18 cellular contexts compared by ENCODE assay signal in genomic region chr11:73663604-73664495, GRCh38.
"Had no signal": no experiment of that assay in that cellular context is flagged by ENCODE, and none has a peak within 500 bp of the region (broad histone marks: within the 10 kb centered on the region; RNA-seq: fewer than 3 reads in every experiment).

No MANE protein-coding gene starts in this region.

- H3K36me3 Mint-ChIP-seq: activated CD8-positive, alpha-beta memory T cell treated with anti-CD3 and anti-CD28 coated beads, Interleukin-2, amount 10 ng/mL, durations not matched to agents 7 days and 5 days; natural killer cell treated with Interleukin-12 subunit alpha and Interleukin-12 subunit beta and Interleukin-15 and Interleukin-18, amount 100 ng/mL, for 72 hours had no signal

- H3K9me3 ChIP-seq: breast epithelium, esophagus muscularis mucosa, heart right ventricle, sigmoid colon had no signal

- H3K36me3 ChIP-seq: breast epithelium, esophagus muscularis mucosa, heart right ventricle, sigmoid colon had no signal

- ATAC-seq: activated CD8-positive, alpha-beta memory T cell treated with anti-CD3 and anti-CD28 coated beads, Interleukin-2, amount 10 ng/mL, durations not matched to agents 7 days and 5 days; heart right ventricle; natural killer cell treated with Interleukin-12 subunit alpha and Interleukin-12 subunit beta and Interleukin-15 and Interleukin-18, amount 100 ng/mL, for 72 hours; stimulated activated naive B cell treated with anti-CD40 and anti-IgM and Interleukin-4, amounts not matched to agents 10 μg/mL and 1 μg/mL and 100 μg/mL, for 72 hours had no signal

- H3K27me3 Mint-ChIP-seq: activated CD4-positive, alpha-beta memory T cell treated with anti-CD3 and anti-CD28 coated beads, Interleukin-2, amount 10 ng/mL, durations not matched to agents 7 days and 5 days; activated CD8-positive, alpha-beta memory T cell treated with anti-CD3 and anti-CD28 coated beads, Interleukin-2, amount 10 ng/mL, durations not matched to agents 7 days and 5 days had no signal

- H3K27me3 ChIP-seq: breast epithelium, esophagus muscularis mucosa, heart right ventricle, sigmoid colon had no signal

- H3K27ac ChIP-seq: breast epithelium, esophagus muscularis mucosa, sigmoid colon had no signal

- DNase-seq: activated CD4-positive, alpha-beta memory T cell treated with anti-CD3 and anti-CD28 coated beads, Interleukin-2, amount 10 ng/mL, durations not matched to agents 7 days and 5 days; activated CD4-positive, alpha-beta T cell treated with anti-CD3 and anti-CD28 coated beads for 48 hours; activated CD4-positive, CD25-positive, alpha-beta regulatory T cell; activated CD8-positive, alpha-beta memory T cell treated with anti-CD3 and anti-CD28 coated beads, Interleukin-2, amount 10 ng/mL, durations not matched to agents 7 days and 5 days; activated naive CD4-positive, alpha-beta T cell treated with anti-CD3 and anti-CD28 coated beads for 36 hours; cerebellar nuclear complex; effector CD8-positive, alpha-beta T cell; heart right ventricle; mesenchymal stem cell; nucleus accumbens; sigmoid colon; stimulated activated CD4-positive, alpha-beta T cell treated with anti-CD3 and anti-CD28 coated beads, Interleukin-4, amount 100 ng/mL, for 4 hours; stimulated activated naive B cell treated with anti-CD40 and anti-IgM and Interleukin-4, amounts not matched to agents 10 μg/mL and 1 μg/mL and 100 μg/mL, for 72 hours; T-helper 1 cell; T-helper 9 cell had no signal

- H3K4me3 Mint-ChIP-seq: activated CD4-positive, alpha-beta memory T cell treated with anti-CD3 and anti-CD28 coated beads, Interleukin-2, amount 10 ng/mL, durations not matched to agents 7 days and 5 days; activated CD8-positive, alpha-beta memory T cell treated with anti-CD3 and anti-CD28 coated beads, Interleukin-2, amount 10 ng/mL, durations not matched to agents 7 days and 5 days; activated naive CD4-positive, alpha-beta T cell treated with anti-CD3 and anti-CD28 coated beads for 36 hours; natural killer cell treated with Interleukin-12 subunit alpha and Interleukin-12 subunit beta and Interleukin-15 and Interleukin-18, amount 100 ng/mL, for 72 hours; stimulated activated naive B cell treated with anti-CD40 and anti-IgM and Interleukin-4, amounts not matched to agents 10 μg/mL and 1 μg/mL and 100 μg/mL, for 72 hours had no signal

- H3K9me3 Mint-ChIP-seq: activated CD4-positive, alpha-beta memory T cell treated with anti-CD3 and anti-CD28 coated beads, Interleukin-2, amount 10 ng/mL, durations not matched to agents 7 days and 5 days; activated naive CD4-positive, alpha-beta T cell treated with anti-CD3 and anti-CD28 coated beads for 36 hours; natural killer cell treated with Interleukin-12 subunit alpha and Interleukin-12 subunit beta and Interleukin-15 and Interleukin-18, amount 100 ng/mL, for 72 hours; stimulated activated naive B cell treated with anti-CD40 and anti-IgM and Interleukin-4, amounts not matched to agents 10 μg/mL and 1 μg/mL and 100 μg/mL, for 72 hours had no signal

- H3K27ac Mint-ChIP-seq: activated CD4-positive, alpha-beta memory T cell treated with anti-CD3 and anti-CD28 coated beads, Interleukin-2, amount 10 ng/mL, durations not matched to agents 7 days and 5 days; activated CD8-positive, alpha-beta memory T cell treated with anti-CD3 and anti-CD28 coated beads, Interleukin-2, amount 10 ng/mL, durations not matched to agents 7 days and 5 days; activated naive CD4-positive, alpha-beta T cell treated with anti-CD3 and anti-CD28 coated beads for 36 hours; natural killer cell treated with Interleukin-12 subunit alpha and Interleukin-12 subunit beta and Interleukin-15 and Interleukin-18, amount 100 ng/mL, for 72 hours had no signal

- H3K4me3 ChIP-seq: breast epithelium, esophagus muscularis mucosa, heart right ventricle, sigmoid colon had no signal

- H3K4me1 ChIP-seq: breast epithelium had no signal
